8 cellular contexts compared by ENCODE assay signal in genomic region chr18:79068946-79069791, GRCh38. TPM values are rescaled to one million over a fixed set of nuclear protein-coding genes. Genes with fewer than 3 reads are reported as not detected.
DNase-seq lines count a peak whose midpoint lies in the region; ATAC-seq and TF ChIP-seq lines count a peak whose summit lies in the region.

A gene with protein sequence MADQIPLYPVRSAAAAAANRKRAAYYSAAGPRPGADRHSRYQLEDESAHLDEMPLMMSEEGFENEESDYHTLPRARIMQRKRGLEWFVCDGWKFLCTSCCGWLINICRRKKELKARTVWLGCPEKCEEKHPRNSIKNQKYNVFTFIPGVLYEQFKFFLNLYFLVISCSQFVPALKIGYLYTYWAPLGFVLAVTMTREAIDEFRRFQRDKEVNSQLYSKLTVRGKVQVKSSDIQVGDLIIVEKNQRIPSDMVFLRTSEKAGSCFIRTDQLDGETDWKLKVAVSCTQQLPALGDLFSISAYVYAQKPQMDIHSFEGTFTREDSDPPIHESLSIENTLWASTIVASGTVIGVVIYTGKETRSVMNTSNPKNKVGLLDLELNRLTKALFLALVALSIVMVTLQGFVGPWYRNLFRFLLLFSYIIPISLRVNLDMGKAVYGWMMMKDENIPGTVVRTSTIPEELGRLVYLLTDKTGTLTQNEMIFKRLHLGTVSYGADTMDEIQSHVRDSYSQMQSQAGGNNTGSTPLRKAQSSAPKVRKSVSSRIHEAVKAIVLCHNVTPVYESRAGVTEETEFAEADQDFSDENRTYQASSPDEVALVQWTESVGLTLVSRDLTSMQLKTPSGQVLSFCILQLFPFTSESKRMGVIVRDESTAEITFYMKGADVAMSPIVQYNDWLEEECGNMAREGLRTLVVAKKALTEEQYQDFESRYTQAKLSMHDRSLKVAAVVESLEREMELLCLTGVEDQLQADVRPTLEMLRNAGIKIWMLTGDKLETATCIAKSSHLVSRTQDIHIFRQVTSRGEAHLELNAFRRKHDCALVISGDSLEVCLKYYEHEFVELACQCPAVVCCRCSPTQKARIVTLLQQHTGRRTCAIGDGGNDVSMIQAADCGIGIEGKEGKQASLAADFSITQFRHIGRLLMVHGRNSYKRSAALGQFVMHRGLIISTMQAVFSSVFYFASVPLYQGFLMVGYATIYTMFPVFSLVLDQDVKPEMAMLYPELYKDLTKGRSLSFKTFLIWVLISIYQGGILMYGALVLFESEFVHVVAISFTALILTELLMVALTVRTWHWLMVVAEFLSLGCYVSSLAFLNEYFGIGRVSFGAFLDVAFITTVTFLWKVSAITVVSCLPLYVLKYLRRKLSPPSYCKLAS (plus strand): TSS chr18:79069394. CDS start chr18:79069411, 17 bp downstream.

- no TSS peak for BruUV-seq in Panc1 (replicated peaks; lab: Mats Ljungman, UMichigan)

- H3K4me3 ChIP-seq in Panc1 (ENCODE audit: low read depth in 2 of 2, low read length in 2 of 2) (peak within 1 kb of the TSS; percentile 78 to 98), muscle layer of duodenum (ENCODE audit: low read depth in 1 of 2, low read length in 2 of 2) (peak within 1 kb of the TSS; percentile 72 to 86)

- no peak for TF ChIP-seq CTCF in Panc1 (IDR thresholded peaks at IDR 0.05)

- peak within 1 kb of the TSS; percentile 93 for H3K27ac ChIP-seq in Panc1 (ENCODE audit: low read length)
- peak within 1 kb of the TSS; percentile 92 for H3K27ac ChIP-seq in muscle layer of duodenum (ENCODE audit: low read length)

- peak; percentile 85 for ATAC-seq in GM21529 (IDR thresholded peaks at IDR 0.05; ENCODE audit: unreplicated experiment)
- ATAC-seq in Panc1, result peak; percentile 96
- ATAC-seq in activated T-cell treated with anti-CD3 and anti-CD28 coated beads, Interleukin-2, amount 50 U/mL, for 4 hours, result peak; percentile 88 to 90
- peak; percentile 98 for ATAC-seq in esophagus mucosa

- DNase-seq in DMS153 treated with DMSO at 0.1 percent for 48 hours (lab: John Stamatoyannopoulos, UW; ENCODE audit: unreplicated experiment), result peak; percentile 81
- peak; percentile 87 for DNase-seq in Panc1 (ENCODE audit: low read depth, low spot score)
- peak; percentile 99 for DNase-seq in activated T-cell treated with anti-CD3 and anti-CD28 coated beads, Interleukin-2, amount 50 U/mL, for 4 hours
- peak; percentile 96 for DNase-seq in stimulated activated CD8-positive, alpha-beta memory T cell treated with anti-CD3 and anti-CD28 coated beads, Interleukin-7, amount 100 ng/mL, for 4 hours (ENCODE audit: low read depth in 2 of 2)

- CTCF ChIA-PET in Panc1 (lab: Charles Lee), result interaction anchor here (0.7 kb wide), 1 partner anchor 61 kb away, joined by 6 read pairs; no protein-coding TSS in a partner anchor

- peaks cover 8% of the 10 kb centered on the region for H3K36me3 Mint-ChIP-seq in IgD-negative memory B cell
- H3K36me3 Mint-ChIP-seq in activated T-cell treated with anti-CD3 and anti-CD28 coated beads, Interleukin-2, amount 50 U/mL, for 4 hours (ENCODE audit: insufficient read depth), result peaks cover 29% of the 10 kb centered on the region

- no peaks in the 10 kb centered on the region for H3K9me3 ChIP-seq in Panc1 (ENCODE audit: control insufficient read depth, insufficient read depth, low read depth, low read length)
- no peaks in the 10 kb centered on the region for H3K9me3 ChIP-seq in muscle layer of duodenum (ENCODE audit: control insufficient read depth in 1 of 2, low read length in 2 of 2)

- H3K4me1 ChIP-seq in Panc1 (ENCODE audit: control insufficient read depth, insufficient read depth, low read length) (peaks cover 14% of the 10 kb centered on the region; the same call in 1 of the 2 replicates), muscle layer of duodenum (ENCODE audit: control insufficient read depth in 1 of 2, insufficient read depth in 2 of 2, low read length in 2 of 2) (peaks cover 6 to 15% of the 10 kb centered on the region in 2 donors)

- H3K27ac Mint-ChIP-seq in IgD-negative memory B cell, result peak within 1 kb of the TSS; percentile 96 to 98 (median 97)

- H3K4me3 Mint-ChIP-seq in IgD-negative memory B cell, result peak within 1 kb of the TSS; percentile 87 to 94 (median 92)
- H3K4me3 Mint-ChIP-seq in activated T-cell treated with anti-CD3 and anti-CD28 coated beads, Interleukin-2, amount 50 U/mL, for 4 hours, result peak within 1 kb of the TSS; percentile 89

- no peaks in the 10 kb centered on the region for H3K27me3 Mint-ChIP-seq in IgD-negative memory B cell
- peaks cover 8% of the 10 kb centered on the region for H3K27me3 Mint-ChIP-seq in activated T-cell treated with anti-CD3 and anti-CD28 coated beads, Interleukin-2, amount 50 U/mL, for 4 hours (ENCODE audit: low read depth)

- H3K9me3 Mint-ChIP-seq in IgD-negative memory B cell, result peaks cover 0 to 21% (median 9%) of the 10 kb centered on the region in 3 donors
- H3K9me3 Mint-ChIP-seq in activated T-cell treated with anti-CD3 and anti-CD28 coated beads, Interleukin-2, amount 50 U/mL, for 4 hours, result peaks cover 24% of the 10 kb centered on the region

- H3K27me3 ChIP-seq in Panc1 (ENCODE audit: control insufficient read depth, insufficient read depth, low read length), result no peaks in the 10 kb centered on the region
- no peaks in the 10 kb centered on the region for H3K27me3 ChIP-seq in muscle layer of duodenum (ENCODE audit: low read depth, low read length)

- in situ Hi-C loops in Panc1 (cut with HindIII; ENCODE audit: low pct_unique_long_range_greater_than_20kb, low sequenced_read_pairs), result no loop called here

- H3K36me3 ChIP-seq in Panc1 (ENCODE audit: control insufficient read depth, insufficient read depth, low read length), result no peaks in the 10 kb centered on the region; the same call in 1 of the 2 replicates
- no peaks in the 10 kb centered on the region for H3K36me3 ChIP-seq in muscle layer of duodenum (ENCODE audit: control insufficient read depth in 1 of 2, insufficient read depth in 2 of 2, low read length in 2 of 2)

- peaks cover 16 to 33% (median 33%) of the 10 kb centered on the region in 3 donors for H3K4me1 Mint-ChIP-seq in IgD-negative memory B cell
- peaks cover 43% of the 10 kb centered on the region for H3K4me1 Mint-ChIP-seq in activated T-cell treated with anti-CD3 and anti-CD28 coated beads, Interleukin-2, amount 50 U/mL, for 4 hours (ENCODE audit: low read depth)

- intact Hi-C loops in Panc1 (cut with micrococcal nuclease; ENCODE audit: unreplicated experiment), result no loop called here

- POLR2A ChIA-PET in Panc1 (lab: Charles Lee), result interaction anchor here (0.5 to 0.7 kb wide), 2 partner anchors 18 to 80 kb away, joined by 3 to 8 read pairs; no protein-coding TSS in a partner anchor

RNA-seq across cellular contexts. Expression of the gene that starts here (rescaled TPM):
- polyA plus RNA-seq in IgD-negative memory B cell, result 17.6 TPM
- 44.4 TPM for total RNA-seq in Panc1 (2021; ENCODE audit: unreplicated experiment)
- polyA plus RNA-seq in Panc1 (2012; ENCODE audit: insufficient read length), result 51.1 TPM
- 10 to 100 TPM; 16.3 to 21.6 (median 20.2) TPM for total RNA-seq in activated T-cell treated with anti-CD3 and anti-CD28 coated beads, Interleukin-2, amount 50 U/mL, for 4 hours
- 19.6 TPM for total RNA-seq in esophagus mucosa

Comparison
In these comparisons a context has a peak if more than half of its experiments do, and no peak if none do; other contexts are left out.
1. Peak in every context shown above with its lines: DNase-seq, ATAC-seq, H3K4me3 ChIP-seq and H3K27ac ChIP-seq.